Comparison of ENCODE assay signal across 8 cellular contexts in genomic region chr19:42198676-42199439, GRCh38.
DNase-seq lines count a peak whose midpoint lies in the region; ATAC-seq lines count a peak whose summit lies in the region.

No MANE protein-coding gene starts in this region.

- H3K4me1 Mint-ChIP-seq in effector memory CD8-positive, alpha-beta T cell (ENCODE audit: low read depth in 2 of 2) = peaks cover 69 to 74% of the 10 kb centered on the region in 2 donors

- H3K4me3 Mint-ChIP-seq in effector memory CD8-positive, alpha-beta T cell = peak overlapping the region; percentile 83 to 96

- peak overlapping the region; percentile 93 for H3K27ac Mint-ChIP-seq in effector memory CD8-positive, alpha-beta T cell

- ATAC-seq in GM18873 (IDR thresholded peaks at IDR 0.05; ENCODE audit: low FRiP score, unreplicated experiment) (peak; percentile 57), HG02981 (IDR thresholded peaks at IDR 0.05; ENCODE audit: unreplicated experiment) (peak; percentile 36), HG02884 (IDR thresholded peaks at IDR 0.05; ENCODE audit: unreplicated experiment) (no peak)
- peak; percentile 75 for ATAC-seq in effector memory CD8-positive, alpha-beta T cell (replicated peaks)

- H3K27me3 Mint-ChIP-seq in effector memory CD8-positive, alpha-beta T cell = no peaks in the 10 kb centered on the region

- no peaks in the 10 kb centered on the region for H3K9me3 Mint-ChIP-seq in effector memory CD8-positive, alpha-beta T cell

- DNase-seq in activated CD4-positive, CD25-positive, alpha-beta regulatory T cell treated with anti-CD3 and anti-CD28 coated beads, Interleukin-2, amount 50 U/mL, for 16 hours (ENCODE audit: low read depth, low spot score) = peak; percentile 55
- DNase-seq in effector memory CD8-positive, alpha-beta T cell = peak; percentile 72 to 78 (median 78)
- peak; percentile 52 to 66 for DNase-seq in stimulated activated CD8-positive, alpha-beta memory T cell treated with anti-CD3 and anti-CD28 coated beads, Interleukin-7, amount 100 ng/mL, for 4 hours (ENCODE audit: low read depth in 2 of 2)
- DNase-seq in C1 segment of cervical spinal cord (lab: John Stamatoyannopoulos, UW) = no peak
- DNase-seq in NCI-H1694 (lab: John Stamatoyannopoulos, UW) = no peak

- H3K36me3 Mint-ChIP-seq in effector memory CD8-positive, alpha-beta T cell (ENCODE audit: insufficient read depth) = peaks cover 68% of the 10 kb centered on the region

Comparison
In these comparisons a context has a peak if more than half of its experiments do, and no peak if none do; other contexts are left out.
1. DNase-seq: peak in activated CD4-positive, CD25-positive, alpha-beta regulatory T cell treated with anti-CD3 and anti-CD28 coated beads, Interleukin-2, amount 50 U/mL, for 16 hours (single experiment), effector memory CD8-positive, alpha-beta T cell (3 of 3) and stimulated activated CD8-positive, alpha-beta memory T cell treated with anti-CD3 and anti-CD28 coated beads, Interleukin-7, amount 100 ng/mL, for 4 hours (2 of 2); none in C1 segment of cervical spinal cord (0 of 14) and NCI-H1694 (single experiment).